ENCODE assay signal across 8 cellular contexts in genomic region chr21:33127154-33127893, GRCh38. TPM values are rescaled to one million over a fixed set of nuclear protein-coding genes. Genes with fewer than 3 reads are reported as not detected.
A peak's percentile ranks its signal among the peaks of the same experiment; 100 is the strongest.
DNase-seq lines count a peak whose midpoint lies in the region; ATAC-seq and TF ChIP-seq lines count a peak whose summit lies in the region.

No MANE protein-coding gene starts in this region.

- peak; percentile 47 for TF ChIP-seq CTCF in PC-9 (conservative IDR thresholded peaks at IDR 0.05)
- TF ChIP-seq CTCF in foreskin keratinocyte (conservative IDR thresholded peaks at IDR 0.05), result peak; percentile 82
- TF ChIP-seq CTCF in neural progenitor cell (IDR thresholded peaks at IDR 0.05), result peak; percentile 94
- TF ChIP-seq CTCF in stomach (IDR thresholded peaks at IDR 0.05), result peak in 4 of 7 experiments; percentile 21 to 45 (median 39)

- H3K4me1 ChIP-seq in PC-9 (replicated peaks; ENCODE audit: insufficient read depth) (no peaks in the 10 kb centered on the region), foreskin keratinocyte (no peaks in the 10 kb centered on the region), neural progenitor cell (peaks cover 14% of the 10 kb centered on the region), stomach (peaks cover 0 to 10% (median 6%) of the 10 kb centered on the region in 4 donors)

- H3K4me3 ChIP-seq in PC-9 (no peak overlapping the region), neural progenitor cell (peak overlapping the region; percentile 22), stomach (peak overlapping the region; percentile 15 to 36 (median 20))

- intact Hi-C loops in PC-9 (cut with micrococcal nuclease; ENCODE audit: unreplicated experiment), result no loop called here
- intact Hi-C loops in stomach (cut with DNase I; ENCODE audit: low total_unique reads), result no loop called here

- no peak for TF ChIP-seq POLR2A in stomach (IDR thresholded peaks at IDR 0.05)

- peaks cover 53% of the 10 kb centered on the region for H3K4me1 Mint-ChIP-seq in neural progenitor cell

- H3K36me3 Mint-ChIP-seq in neural progenitor cell, result no peaks in the 10 kb centered on the region

- no peaks in the 10 kb centered on the region for H3K9me2 ChIP-seq in PC-9 (ENCODE audit: insufficient read depth)

- POLR2A ChIA-PET in PC-9 (lab: Charles Lee; ENCODE audit: unreplicated experiment), result no interaction called here

- H4K20me1 ChIP-seq in PC-9 (ENCODE audit: insufficient read depth) (no peaks in the 10 kb centered on the region), neural progenitor cell (ENCODE audit: low read depth) (no peaks in the 10 kb centered on the region)

- CTCF ChIA-PET in PC-9 (lab: Charles Lee), result no interaction called here

- peak overlapping the region; percentile 76 for H3K4me3 Mint-ChIP-seq in neural progenitor cell

- ATAC-seq in foreskin keratinocyte (peak; percentile 72), HG03442 (IDR thresholded peaks at IDR 0.05; ENCODE audit: unreplicated experiment) (no peak)

- H3K27ac Mint-ChIP-seq in neural progenitor cell, result no peak overlapping the region

- H3K27ac ChIP-seq in PC-9, result no peak overlapping the region
- no peak overlapping the region for H3K27ac ChIP-seq in foreskin keratinocyte
- H3K27ac ChIP-seq in neural progenitor cell, result no peak overlapping the region
- H3K27ac ChIP-seq in stomach, result no peak overlapping the region

- peak; percentile 84 for DNase-seq in ELF-1 (ENCODE audit: low read depth, low spot score)
- DNase-seq in HK-2 (ENCODE audit: unreplicated experiment), result peak; percentile 42
- peak in 1 of 2 experiments; percentile 19 for DNase-seq in PC-9
- DNase-seq in activated T-helper 9 cell treated with anti-CD3 and anti-CD28 coated beads, Interleukin-2, amount 50 U/mL, for 16 hours (ENCODE audit: low read depth), result peak; percentile 7
- peak; percentile 17 to 45 for DNase-seq in foreskin keratinocyte
- DNase-seq in neural progenitor cell (ENCODE audit: low spot score), result peak; percentile 91
- DNase-seq in stomach, result peak; percentile 49

- H3K79me2 ChIP-seq in PC-9 (ENCODE audit: low read depth), result no peaks in the 10 kb centered on the region
- no peaks in the 10 kb centered on the region for H3K79me2 ChIP-seq in neural progenitor cell (ENCODE audit: low read depth)

- H3K4me2 ChIP-seq in PC-9 (no peak overlapping the region), neural progenitor cell (peak overlapping the region; percentile 64)

- no peak overlapping the region for H2AFZ ChIP-seq in PC-9
- H2AFZ ChIP-seq in neural progenitor cell (replicated peaks), result no peak overlapping the region

- H3K36me3 ChIP-seq in PC-9 (ENCODE audit: low read depth) (no peaks in the 10 kb centered on the region), neural progenitor cell (no peaks in the 10 kb centered on the region), stomach (no peaks in the 10 kb centered on the region)

- H3K9me3 ChIP-seq in PC-9 (ENCODE audit: insufficient read depth, low read depth) (no peaks in the 10 kb centered on the region), neural progenitor cell (ENCODE audit: low read depth) (no peaks in the 10 kb centered on the region), stomach (no peaks in the 10 kb centered on the region)

- 4 to 6% (median 4%) methylated on average over 18 of the region's 18 CpGs for WGBS in stomach, 5 donors

- no TSS peak for BruUV-seq in PC-9 (replicated peaks; lab: Mats Ljungman, UMichigan)

- no peaks in the 10 kb centered on the region for H3K9me3 Mint-ChIP-seq in neural progenitor cell

- H3F3A ChIP-seq in PC-9 (ENCODE audit: insufficient read depth, low read depth) (no peaks in the 10 kb centered on the region), neural progenitor cell (ENCODE audit: low read depth) (peaks cover 13% of the 10 kb centered on the region)

- no peak overlapping the region for H3K9ac ChIP-seq in neural progenitor cell

- H3K27me3 ChIP-seq in PC-9 (ENCODE audit: insufficient read depth, low read depth) (peaks cover 88% of the 10 kb centered on the region), foreskin keratinocyte (peaks cover 30% of the 10 kb centered on the region), neural progenitor cell (peaks cover 38% of the 10 kb centered on the region), stomach (peaks cover 0 to 81% (median 9%) of the 10 kb centered on the region in 3 donors)

- peaks cover 26% of the 10 kb centered on the region for H3K27me3 Mint-ChIP-seq in neural progenitor cell (ENCODE audit: insufficient read depth, low read depth)

- no peak for TF ChIP-seq EP300 in stomach (IDR thresholded peaks at IDR 0.05)

RNA-seq across cellular contexts. Expression of gene OLIG1, which starts 57.4 kb away (rescaled TPM):
- total RNA-seq in PC-9 (2021) (not detected in 2 replicates), foreskin keratinocyte (not detected in 2 replicates), neural progenitor cell (ENCODE audit: low replicate concordance) (not detected in 2 replicates), stomach (not detected)
- polyA plus RNA-seq in foreskin keratinocyte (not detected in 2 replicates), stomach (not detected)

Comparison
In these comparisons a context has a peak if more than half of its experiments do, and no peak if none do; other contexts are left out.
1. CTCF ChIP-seq: peak in every context shown above with its lines; median percentile 94 in neural progenitor cell; 82 in foreskin keratinocyte; 47 in PC-9; 39 in stomach.